8 cellular contexts compared by ENCODE assay signal in the genomic region with DNA sequence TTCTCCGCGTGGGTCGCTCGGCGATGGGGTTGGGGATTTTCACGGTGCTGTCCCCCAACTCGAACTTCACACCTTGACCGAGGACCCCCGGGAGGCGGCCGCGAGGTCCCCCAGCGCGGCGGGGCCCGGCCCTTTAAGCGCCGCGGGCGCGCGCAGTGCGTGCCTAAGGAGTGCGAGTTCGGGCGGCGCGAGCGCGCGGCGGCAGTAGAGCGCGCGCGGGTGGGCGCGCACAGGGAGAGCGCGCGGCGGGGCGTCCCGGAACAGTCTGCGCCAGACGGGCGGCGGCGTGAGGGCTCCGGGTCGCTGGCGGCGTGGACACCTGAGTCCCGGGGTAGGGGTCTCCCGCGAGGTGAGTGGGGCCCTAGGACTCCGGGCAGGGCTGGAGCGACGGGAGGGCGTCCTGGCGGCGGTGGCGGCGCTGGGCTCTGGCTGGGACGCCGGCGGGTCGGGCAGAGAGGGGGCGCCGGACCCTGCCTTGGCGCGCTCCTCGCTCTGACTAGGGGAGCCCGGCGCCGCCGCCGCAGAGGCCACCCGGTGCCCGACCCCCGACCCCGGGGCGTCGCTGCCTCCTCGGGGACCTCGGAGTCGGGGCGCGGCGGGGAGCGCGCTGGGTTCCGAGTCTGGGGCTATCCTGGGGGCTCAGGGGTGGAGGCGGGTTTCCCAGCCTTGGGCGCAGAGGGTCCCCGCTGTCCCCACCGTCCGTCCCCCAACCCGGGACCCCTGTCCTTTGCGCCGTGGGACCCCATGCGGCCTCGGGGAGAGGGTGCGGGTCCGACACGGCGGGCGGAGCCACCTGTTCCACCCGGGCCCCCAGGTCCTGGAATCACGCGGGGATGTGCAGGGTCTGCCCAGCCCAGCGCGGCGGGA. TPM values are rescaled to one million over a fixed set of nuclear protein-coding genes. Genes with fewer than 3 reads are reported as not detected.
DNase-seq lines count a peak whose midpoint lies in the region; ATAC-seq and TF ChIP-seq lines count a peak whose summit lies in the region.

A gene with protein sequence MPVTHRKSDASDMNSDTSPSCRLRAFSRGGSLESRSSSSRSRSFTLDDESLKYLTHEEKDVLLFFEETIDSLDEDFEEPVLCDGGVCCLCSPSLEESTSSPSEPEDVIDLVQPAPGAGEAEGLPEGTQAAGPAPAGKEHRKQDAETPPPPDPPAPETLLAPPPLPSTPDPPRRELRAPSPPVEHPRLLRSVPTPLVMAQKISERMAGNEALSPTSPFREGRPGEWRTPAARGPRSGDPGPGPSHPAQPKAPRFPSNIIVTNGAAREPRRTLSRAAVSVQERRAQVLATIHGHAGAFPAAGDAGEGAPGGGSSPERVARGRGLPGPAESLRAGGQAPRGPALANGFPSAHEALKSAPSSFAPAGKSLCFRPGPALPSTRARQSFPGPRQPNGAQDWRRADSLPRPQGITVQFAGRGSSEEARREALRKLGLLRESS (plus strand): TSS at position 235 of the 867 bp plus-strand sequence. CDS start 28,722 bp downstream, outside the sequence.

- H3F3A ChIP-seq in SK-N-SH (replicated peaks; ENCODE audit: insufficient read depth), result peaks cover 10% of the 10 kb centered on the region

- peaks cover 29% of the 10 kb centered on the region for H3K36me3 Mint-ChIP-seq in Calu3 (ENCODE audit: insufficient read depth, unreplicated experiment)
- H3K36me3 Mint-ChIP-seq in MCF 10A (ENCODE audit: insufficient read depth, unreplicated experiment), result peaks cover 6% of the 10 kb centered on the region

- no peaks in the 10 kb centered on the region for H3K9me3 ChIP-seq in SK-N-SH

- H3K27me3 ChIP-seq in SK-N-SH (ENCODE audit: insufficient read depth), result peaks cover 20% of the 10 kb centered on the region; the same call in 1 of the 2 replicates

- H3K27ac Mint-ChIP-seq in Calu3 (ENCODE audit: unreplicated experiment) (peak within 1 kb of the TSS; percentile 53), MCF 10A (ENCODE audit: low read depth, unreplicated experiment) (peak within 1 kb of the TSS; percentile 89)

- peaks cover 0 to 8% of the 10 kb centered on the region in 2 experiments; a peak in 3 of 4 replicates for H3K4me1 ChIP-seq in SK-N-SH (ENCODE audit: control insufficient read depth in 1 of 2, insufficient read depth in 2 of 2, low read depth in 1 of 2, low read length in 1 of 2)

- BruUV-seq in Calu3 (replicated peaks; lab: Mats Ljungman, UMichigan) (no TSS peak), MCF 10A (replicated peaks; lab: Mats Ljungman, UMichigan) (no TSS peak)

- H4K20me1 ChIP-seq in SK-N-SH (ENCODE audit: insufficient read depth), result no peaks in the 10 kb centered on the region

- H3K4me1 Mint-ChIP-seq in Calu3 (ENCODE audit: low read depth, unreplicated experiment) (peaks cover 50% of the 10 kb centered on the region), MCF 10A (ENCODE audit: insufficient read depth, unreplicated experiment) (peaks cover 38% of the 10 kb centered on the region)

- POLR2A ChIA-PET in SK-N-SH (lab: Yijun Ruan, JAX) (no interaction called here), MCF 10A (lab: Yijun Ruan, JAX) (interaction anchor here (0.7 to 1.8 kb wide), 11 partner anchors 8 to 220 kb away, joined by 3 to 6 read pairs (median 3); partner anchors contain the start of gene USP6NL)

- H3K27me3 Mint-ChIP-seq in Calu3 (ENCODE audit: unreplicated experiment), result no peaks in the 10 kb centered on the region
- no peaks in the 10 kb centered on the region for H3K27me3 Mint-ChIP-seq in MCF 10A (ENCODE audit: insufficient read depth, unreplicated experiment)

- no peak for TF ChIP-seq CTCF in Calu3 (IDR thresholded peaks at IDR 0.05; ENCODE audit: unreplicated experiment)
- TF ChIP-seq CTCF in SK-N-SH (IDR thresholded peaks at IDR 0.05), result no peak
- TF ChIP-seq CTCF in MCF 10A (IDR thresholded peaks at IDR 0.05; ENCODE audit: unreplicated experiment), result no peak

- H3K27ac ChIP-seq in SK-N-SH (ENCODE audit: low read depth in 2 of 2, low read length in 1 of 2), result no peak within 1 kb of the TSS

- WGBS in SK-N-SH (ENCODE audit: low lambda C conversion rate), result 6% methylated on average over 40 of the region's 114 CpGs

- intact Hi-C loops in Calu3 (cut with micrococcal nuclease; ENCODE audit: unreplicated experiment), result loop anchor here (10.0 kb wide), 1 partner anchor 161 kb away; no protein-coding TSS in a partner anchor
- intact Hi-C loops in MCF 10A (cut with micrococcal nuclease), result loop anchor here (5.0 kb wide), 1 partner anchor 36 kb away; no protein-coding TSS in a partner anchor

- H3K9me3 Mint-ChIP-seq in Calu3 (ENCODE audit: low read depth, unreplicated experiment), result no peaks in the 10 kb centered on the region
- no peaks in the 10 kb centered on the region for H3K9me3 Mint-ChIP-seq in MCF 10A (ENCODE audit: unreplicated experiment)

- ATAC-seq in HG02678 (IDR thresholded peaks at IDR 0.05; ENCODE audit: unreplicated experiment), result peak; percentile 75

- DNase-seq in Calu3 (peak; percentile 77), SK-N-SH (peak; percentile 82), MCF 10A (ENCODE audit: unreplicated experiment) (peak; percentile 74), iPS-NIHi7 (ENCODE audit: extremely low spot score) (peak; percentile 61), NCI-H1694 treated with DMSO at 0.1 percent for 48 hours (lab: John Stamatoyannopoulos, UW) (no peak), OCI-M2 (lab: John Stamatoyannopoulos, UW; ENCODE audit: unreplicated experiment) (no peak)
- peak; percentile 15 to 16 for DNase-seq in stimulated activated CD4-positive, alpha-beta T cell treated with anti-CD3 and anti-CD28 coated beads, Interleukin-15, amount 100 ng/mL, for 48 hours (ENCODE audit: low read depth in 2 of 2)

- H3K4me2 ChIP-seq in SK-N-SH, result peak within 1 kb of the TSS; percentile 76

- peak within 1 kb of the TSS; percentile 64 to 66 for H3K4me3 ChIP-seq in SK-N-SH (ENCODE audit: low read depth in 2 of 2, low read length in 1 of 2)

- H3K79me2 ChIP-seq in SK-N-SH (ENCODE audit: insufficient read depth), result no peaks in the 10 kb centered on the region

- no peak for TF ChIP-seq EP300 in SK-N-SH (IDR thresholded peaks at IDR 0.05; ENCODE audit: borderline replicate concordance in 1 of 2, low read depth in 1 of 2, low read length in 1 of 2)

- H3K9ac ChIP-seq in SK-N-SH, result peak within 1 kb of the TSS; percentile 39; the same call in 1 of the 2 replicates

- H2AFZ ChIP-seq in SK-N-SH (ENCODE audit: low read depth), result peak within 1 kb of the TSS; percentile 85

- CTCF ChIA-PET in Calu3 (lab: Charles Lee), result interaction anchor here (0.6 kb wide), 1 partner anchor 234 kb away, joined by 4 read pairs; no protein-coding TSS in a partner anchor
- CTCF ChIA-PET in SK-N-SH (lab: Yijun Ruan, JAX), result interaction anchor here (0.9 to 1.9 kb wide), 2 partner anchors 40 to 163 kb away, joined by 3 to 7 read pairs; no protein-coding TSS in a partner anchor
- CTCF ChIA-PET in MCF 10A (lab: Yijun Ruan, JAX), result interaction anchor here (0.9 to 1.0 kb wide), 2 partner anchors 8 to 31 kb away, joined by 3 read pairs; no protein-coding TSS in a partner anchor

- no peaks in the 10 kb centered on the region for H3K9me2 ChIP-seq in SK-N-SH

- peak within 1 kb of the TSS; percentile 83 for H3K4me3 Mint-ChIP-seq in Calu3 (ENCODE audit: low read depth, unreplicated experiment)
- H3K4me3 Mint-ChIP-seq in MCF 10A (ENCODE audit: unreplicated experiment), result peak within 1 kb of the TSS; percentile 93

- no peak for TF ChIP-seq RAD21 in SK-N-SH (IDR thresholded peaks at IDR 0.05; ENCODE audit: low read length)

- H3K36me3 ChIP-seq in SK-N-SH (replicated peaks in 1 of 2; ENCODE audit: control insufficient read depth in 1 of 2, insufficient read depth in 2 of 2, low read length in 1 of 2), result no peaks in the 10 kb centered on the region

TF ChIP-seq in SK-N-SH, 30 proteins besides CTCF, POLR2A, EP300 and RAD21 (continues in another document):
- TF ChIP-seq CHD2 (IDR thresholded peaks at IDR 0.05; ENCODE audit: low read length, partially characterized antibody), result no peak
- no peak for TF ChIP-seq MEF2A (IDR thresholded peaks at IDR 0.05; ENCODE audit: borderline replicate concordance, low read depth)
- TF ChIP-seq, protein P1, sequence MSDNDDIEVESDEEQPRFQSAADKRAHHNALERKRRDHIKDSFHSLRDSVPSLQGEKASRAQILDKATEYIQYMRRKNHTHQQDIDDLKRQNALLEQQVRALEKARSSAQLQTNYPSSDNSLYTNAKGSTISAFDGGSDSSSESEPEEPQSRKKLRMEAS (IDR thresholded peaks at IDR 0.05; ENCODE audit: low read depth), result no peak
- no peak for TF ChIP-seq NRF1 (IDR thresholded peaks at IDR 0.05; ENCODE audit: low read depth, low read length)
- TF ChIP-seq SMC3 (IDR thresholded peaks at IDR 0.05; ENCODE audit: low read depth, low read length), result no peak
- no peak for TF ChIP-seq SIN3A (IDR thresholded peaks at IDR 0.05; ENCODE audit: borderline replicate concordance, low read depth, low read length)
- no peak for TF ChIP-seq GABPA (IDR thresholded peaks at IDR 0.05; ENCODE audit: low read depth)
- TF ChIP-seq, protein P2, sequence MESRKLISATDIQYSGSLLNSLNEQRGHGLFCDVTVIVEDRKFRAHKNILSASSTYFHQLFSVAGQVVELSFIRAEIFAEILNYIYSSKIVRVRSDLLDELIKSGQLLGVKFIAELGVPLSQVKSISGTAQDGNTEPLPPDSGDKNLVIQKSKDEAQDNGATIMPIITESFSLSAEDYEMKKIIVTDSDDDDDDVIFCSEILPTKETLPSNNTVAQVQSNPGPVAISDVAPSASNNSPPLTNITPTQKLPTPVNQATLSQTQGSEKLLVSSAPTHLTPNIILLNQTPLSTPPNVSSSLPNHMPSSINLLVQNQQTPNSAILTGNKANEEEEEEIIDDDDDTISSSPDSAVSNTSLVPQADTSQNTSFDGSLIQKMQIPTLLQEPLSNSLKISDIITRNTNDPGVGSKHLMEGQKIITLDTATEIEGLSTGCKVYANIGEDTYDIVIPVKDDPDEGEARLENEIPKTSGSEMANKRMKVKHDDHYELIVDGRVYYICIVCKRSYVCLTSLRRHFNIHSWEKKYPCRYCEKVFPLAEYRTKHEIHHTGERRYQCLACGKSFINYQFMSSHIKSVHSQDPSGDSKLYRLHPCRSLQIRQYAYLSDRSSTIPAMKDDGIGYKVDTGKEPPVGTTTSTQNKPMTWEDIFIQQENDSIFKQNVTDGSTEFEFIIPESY (IDR thresholded peaks at IDR 0.05; ENCODE audit: borderline replicate concordance, low read depth), result no peak
- no peak for TF ChIP-seq NFIC (IDR thresholded peaks at IDR 0.05; ENCODE audit: borderline replicate concordance)
- TF ChIP-seq JUND (IDR thresholded peaks at IDR 0.05), result no peak
- TF ChIP-seq EZH2phosphoT487 (IDR thresholded peaks at IDR 0.05; ENCODE audit: borderline replicate concordance, low read depth), result no peak

RNA-seq across cellular contexts. Expression of the gene that starts here (rescaled TPM):
- 18.8 and 19.5 TPM in 2 replicates for total RNA-seq in Calu3 (2022)
- 0.86 and 0.95 TPM in 2 replicates for polyA plus RNA-seq in SK-N-SH (2012; rRNA removed)
- 0.63 and 0.73 TPM in 2 replicates for polyA plus RNA-seq in SK-N-SH (2012; cell fraction: cytosol; rRNA removed)
- polyA plus RNA-seq in SK-N-SH (2012; cell fraction: nucleus; rRNA removed), result 1.5 and 2.7 TPM in 2 replicates
- total RNA-seq in MCF 10A (2022), result 29.2 and 58.0 TPM in 2 replicates

Comparison
In these comparisons a context has a peak if more than half of its experiments do, and no peak if none do; other contexts are left out.
1. DNase-seq: peak in Calu3 (single experiment), SK-N-SH (single experiment), MCF 10A (single experiment), iPS-NIHi7 (single experiment) and stimulated activated CD4-positive, alpha-beta T cell treated with anti-CD3 and anti-CD28 coated beads, Interleukin-15, amount 100 ng/mL, for 48 hours (2 of 2); none in NCI-H1694 treated with DMSO at 0.1 percent for 48 hours (single experiment) and OCI-M2 (single experiment).